ENCODE assay signal across 8 cellular contexts in genomic region chr4:70688795-70689231, GRCh38. TPM values are rescaled to one million over a fixed set of nuclear protein-coding genes. Genes with fewer than 3 reads are reported as not detected.
DNase-seq lines count a peak whose midpoint lies in the region; ATAC-seq, FAIRE-seq and TF ChIP-seq lines count a peak whose summit lies in the region.

No MANE protein-coding gene starts in this region.

- H3K27me3 Mint-ChIP-seq in naive B cell = no peaks in the 10 kb centered on the region

- TF ChIP-seq EP300 in A549 (IDR thresholded peaks at IDR 0.05) = no peak

- peak overlapping the region; percentile 87 for H3K4me2 ChIP-seq in A549

- no peak for TF ChIP-seq POLR2A in A549 (IDR thresholded peaks at IDR 0.05; ENCODE audit: low read length)

- FAIRE-seq in A549 (lab: Jason Lieb, UNC) = no peak

- H3K9me3 ChIP-seq in A549 = no peaks in the 10 kb centered on the region

- no peak for DNase-seq in A549 (ENCODE audit: low read depth in 1 of 2, low spot score in 1 of 2)
- DNase-seq in RKO (ENCODE audit: low spot score) = peak; percentile 15
- peak; percentile 6 for DNase-seq in effector CD4-positive, alpha-beta T cell
- DNase-seq in naive B cell = no peak
- no peak for DNase-seq in cerebellar nuclear complex (lab: John Stamatoyannopoulos, UW)
- no peak for DNase-seq in NK-92 (lab: John Stamatoyannopoulos, UW; ENCODE audit: unreplicated experiment)

- peak overlapping the region; percentile 70 for H3K4me3 ChIP-seq in A549

- no peak for TF ChIP-seq CTCF in A549 (IDR thresholded peaks at IDR 0.05)

- CTCF ChIA-PET in A549 (lab: Yijun Ruan, JAX) = interaction anchor here (0.6 to 1.8 kb wide), 7 partner anchors 8 to 96 kb away, joined by 3 to 10 read pairs (median 4); no protein-coding TSS in a partner anchor

- H3K4me1 ChIP-seq in A549 = peaks cover 21% of the 10 kb centered on the region

- peak overlapping the region; percentile 94 to 100 (median 98) for H3K4me3 Mint-ChIP-seq in naive B cell

- no peak for TF ChIP-seq RAD21 in A549 (conservative IDR thresholded peaks at IDR 0.05 in 1 of 2, IDR thresholded peaks at IDR 0.05 in 1 of 2)

- peak; percentile 22 to 36; a peak in 5 of 6 replicates for ATAC-seq in A549
- ATAC-seq in GM21390 (IDR thresholded peaks at IDR 0.05; ENCODE audit: unreplicated experiment) = peak; percentile 4
- peak in 1 of 2 donors; percentile 0 for ATAC-seq in naive B cell (ENCODE audit: low read depth in 2 of 2)
- no peak for ATAC-seq in HG02884 (IDR thresholded peaks at IDR 0.05; ENCODE audit: unreplicated experiment)

- H3K9me3 Mint-ChIP-seq in naive B cell = no peaks in the 10 kb centered on the region

- H3K27ac Mint-ChIP-seq in naive B cell = peak overlapping the region; percentile 92 to 99 (median 99)

- POLR2A ChIA-PET in A549 (lab: Yijun Ruan, JAX) = interaction anchor here (0.7 to 2.2 kb wide), 3 partner anchors 11 to 46 kb away, joined by 3 to 12 read pairs (median 4); no protein-coding TSS in a partner anchor

- H3K4me1 Mint-ChIP-seq in naive B cell = peaks cover 28 to 51% (median 30%) of the 10 kb centered on the region in 3 donors

- WGBS in A549 (ENCODE audit: missing lambda C conversion rate) = 3% methylated on average over 19 of the region's 19 CpGs

- peaks cover 8% of the 10 kb centered on the region in 2 donors for H3K36me3 Mint-ChIP-seq in naive B cell

- H3K27ac ChIP-seq in A549 = peak overlapping the region; percentile 87 to 96

TF ChIP-seq in A549, 52 proteins besides CTCF, POLR2A, EP300 and RAD21:
- TF ChIP-seq CHD2 (IDR thresholded peaks at IDR 0.05; ENCODE audit: low read length, partially characterized antibody) (no peak), RFX5 (IDR thresholded peaks at IDR 0.05) (no peak), BCL3 (IDR thresholded peaks at IDR 0.05) (no peak), CBX2 (IDR thresholded peaks at IDR 0.05; ENCODE audit: borderline replicate concordance, low read depth) (no peak), SREBF2 (IDR thresholded peaks at IDR 0.05) (no peak)

RNA-seq across cellular contexts. Expression of gene UTP3, which starts 0.5 kb away (rescaled TPM):
- polyA plus RNA-seq in A549 (2011; rRNA removed) (19.0 and 24.8 TPM in 2 replicates), A549 (2017; fragmentation: RNase III; extraction: RNeasy Plus Mini Kit Qiagen cat#74134 plus additional on column Dnase treatment) (44.6 to 46.2 TPM (median 45.2 TPM) in 3 replicates), naive B cell (ENCODE audit: low read depth in 6 of 6) (10 to 100 TPM in 4 of 6 donors, 1 to 10 TPM in 2; 2.3 to 18.2 (median 13.6) TPM)
- polyA plus RNA-seq in A549 (2012; cell fraction: cytosol; rRNA removed) = 15.2 and 19.6 TPM in 2 replicates
- polyA plus RNA-seq in A549 (2012; cell fraction: nucleus; rRNA removed) = 9.3 and 9.9 TPM in 2 replicates
- 3.6 and 4.1 TPM in 2 replicates for polyA minus RNA-seq in A549 (2011; rRNA and poly(A)+ RNA removed)

RNA-seq across cellular contexts. Expression of gene JCHAIN, which starts 22.5 kb away (rescaled TPM):
- 0.22 and 0.50 TPM in 2 replicates for polyA plus RNA-seq in A549 (2011; rRNA removed)
- polyA plus RNA-seq in A549 (2012; cell fraction: cytosol; rRNA removed) = not detected in 2 replicates
- not detected in 2 replicates for polyA plus RNA-seq in A549 (2012; cell fraction: nucleus; rRNA removed)
- polyA plus RNA-seq in A549 (2017; fragmentation: RNase III; extraction: RNeasy Plus Mini Kit Qiagen cat#74134 plus additional on column Dnase treatment) = 0.09 to 0.17 TPM (median 0.15 TPM) in 3 replicates
- polyA minus RNA-seq in A549 (2011; rRNA and poly(A)+ RNA removed) = not detected in 2 replicates
- 100 to 1,000 TPM; 198 to 689 (median 314) TPM for polyA plus RNA-seq in naive B cell (ENCODE audit: low read depth in 6 of 6)

RNA-seq across cellular contexts. Expression of gene RUFY3, which starts 33.0 kb away (rescaled TPM):
- polyA plus RNA-seq in A549 (2011; rRNA removed) = 17.7 and 20.8 TPM in 2 replicates
- polyA plus RNA-seq in A549 (2012; cell fraction: cytosol; rRNA removed) = 4.0 and 5.1 TPM in 2 replicates
- polyA plus RNA-seq in A549 (2012; cell fraction: nucleus; rRNA removed) = 5.9 and 7.1 TPM in 2 replicates
- polyA plus RNA-seq in A549 (2017; fragmentation: RNase III; extraction: RNeasy Plus Mini Kit Qiagen cat#74134 plus additional on column Dnase treatment) = 8.1 to 8.7 TPM (median 8.1 TPM) in 3 replicates
- polyA minus RNA-seq in A549 (2011; rRNA and poly(A)+ RNA removed) = 7.4 and 11.2 TPM in 2 replicates
- 10 to 100 TPM; 13.8 to 20.8 (median 14.4) TPM for polyA plus RNA-seq in naive B cell (ENCODE audit: low read depth in 6 of 6)

Comparison
In these comparisons a context has a peak if more than half of its experiments do, and no peak if none do; other contexts are left out.
1. DNase-seq: peak in RKO (single experiment) and effector CD4-positive, alpha-beta T cell (single experiment); none in A549 (0 of 2), naive B cell (single experiment), cerebellar nuclear complex (0 of 2) and NK-92 (single experiment).
2. RNA of gene JCHAIN, which starts 22.5 kb away (polyA plus RNA-seq): 198 to 689 TPM in naive B cell; 0.09 to 0.50 TPM in A549; every median in the first group is over 100 times any median in the second.